ENCODE assay signal across 28 cellular contexts in the genomic region with DNA sequence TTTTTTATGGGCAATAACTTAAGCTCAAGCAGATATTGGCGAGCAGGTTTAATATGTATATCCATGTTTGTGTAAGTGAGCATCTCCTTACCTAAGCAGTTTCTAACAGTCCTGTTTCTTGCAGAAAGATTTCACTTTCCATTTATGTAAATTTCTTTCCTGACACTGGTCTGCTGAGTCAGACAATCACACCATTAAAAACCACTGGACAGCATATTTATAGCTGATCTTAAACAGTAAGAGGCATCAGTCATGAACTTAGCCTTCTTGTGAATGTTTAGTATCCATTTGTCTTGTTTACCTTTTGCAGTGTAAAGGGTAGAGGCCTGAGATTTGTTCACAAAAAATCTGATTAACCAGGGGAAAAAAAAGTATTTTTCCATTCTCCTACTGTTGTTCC.
DNase-seq lines count a peak whose midpoint lies in the region; ATAC-seq and TF ChIP-seq lines count a peak whose summit lies in the region.
"Had no signal": no experiment of that assay in that cellular context is flagged by ENCODE, and none has a peak within 500 bp of the region (broad histone marks: within the 10 kb centered on the region; RNA-seq: fewer than 3 reads in every experiment).

No MANE protein-coding gene starts in this region.

- ATAC-seq in GM19438 (IDR thresholded peaks at IDR 0.05; ENCODE audit: low read depth, unreplicated experiment) = peak; percentile 53
- ATAC-seq: activated CD8-positive, alpha-beta T cell treated with anti-CD3 and anti-CD28 coated beads for 36 hours; activated naive CD8-positive, alpha-beta T cell treated with anti-CD3 and anti-CD28 coated beads, Interleukin-2, amount 50 U/mL, for 24 hours; HCT116; left cardiac atrium; Panc1; stimulated activated memory B cell treated with anti-CD40 and anti-IgM and Interleukin-4, amounts not matched to agents 10 μg/mL and 1 μg/mL and 100 μg/mL, for 72 hours; T-cell had no signal

- H3K9me2 ChIP-seq in MM.1S (replicated peaks; ENCODE audit: insufficient read depth, low read length) = no peaks in the 10 kb centered on the region

- H3K27ac ChIP-seq in MM.1S (ENCODE audit: low read length) = no peak overlapping the region
- H3K27ac ChIP-seq: coronary artery, neutrophil, spleen, suprapubic skin had no signal

- H3K27me3 Mint-ChIP-seq in endothelial cell (ENCODE audit: unreplicated experiment) (peaks cover 1% of the 10 kb centered on the region), osteocyte (ENCODE audit: unreplicated experiment) (no peaks in the 10 kb centered on the region)
- H3K27me3 Mint-ChIP-seq: activated CD8-positive, alpha-beta T cell treated with anti-CD3 and anti-CD28 coated beads for 36 hours; activated naive CD8-positive, alpha-beta T cell treated with anti-CD3 and anti-CD28 coated beads, Interleukin-2, amount 50 U/mL, for 24 hours; IgD-negative memory B cell; stimulated activated memory B cell treated with anti-CD40 and anti-IgM and Interleukin-4, amounts not matched to agents 10 μg/mL and 1 μg/mL and 100 μg/mL, for 72 hours; T-cell had no signal

- H3K4me1 Mint-ChIP-seq in endothelial cell (ENCODE audit: unreplicated experiment) = no peaks in the 10 kb centered on the region
- H3K4me1 Mint-ChIP-seq in osteocyte (ENCODE audit: unreplicated experiment) = peaks cover 22% of the 10 kb centered on the region
- H3K4me1 Mint-ChIP-seq: stimulated activated memory B cell treated with anti-CD40 and anti-IgM and Interleukin-4, amounts not matched to agents 10 μg/mL and 1 μg/mL and 100 μg/mL, for 72 hours had no signal

- no peaks in the 10 kb centered on the region for H3K9me3 Mint-ChIP-seq in endothelial cell (ENCODE audit: unreplicated experiment)
- no peaks in the 10 kb centered on the region for H3K9me3 Mint-ChIP-seq in osteocyte (ENCODE audit: unreplicated experiment)
- H3K9me3 Mint-ChIP-seq: activated CD8-positive, alpha-beta T cell treated with anti-CD3 and anti-CD28 coated beads for 36 hours; activated naive CD8-positive, alpha-beta T cell treated with anti-CD3 and anti-CD28 coated beads, Interleukin-2, amount 50 U/mL, for 24 hours; IgD-negative memory B cell; stimulated activated memory B cell treated with anti-CD40 and anti-IgM and Interleukin-4, amounts not matched to agents 10 μg/mL and 1 μg/mL and 100 μg/mL, for 72 hours; T-cell had no signal

- no peaks in the 10 kb centered on the region for H4K20me1 ChIP-seq in MM.1S (ENCODE audit: insufficient read depth, low read length)

- peaks cover 15% of the 10 kb centered on the region for H3K4me1 ChIP-seq in MM.1S (ENCODE audit: low read length)
- peaks cover 5% of the 10 kb centered on the region for H3K4me1 ChIP-seq in BE2C
- H3K4me1 ChIP-seq: spleen, suprapubic skin had no signal

- H3K27me3 ChIP-seq in MM.1S (replicated peaks; ENCODE audit: insufficient read depth, low read length) = peaks cover 24% of the 10 kb centered on the region; the same call in 1 of the 2 replicates
- H3K27me3 ChIP-seq in BE2C = no peaks in the 10 kb centered on the region
- H3K27me3 ChIP-seq: neutrophil, spleen, suprapubic skin had no signal

- no peaks in the 10 kb centered on the region for H3K9me3 ChIP-seq in MM.1S (replicated peaks; ENCODE audit: insufficient read depth, low read length)
- no peaks in the 10 kb centered on the region for H3K9me3 ChIP-seq in BE2C
- H3K9me3 ChIP-seq: neutrophil, spleen, suprapubic skin had no signal

- peak overlapping the region; percentile 62 for H3K27ac Mint-ChIP-seq in endothelial cell (ENCODE audit: unreplicated experiment)
- H3K27ac Mint-ChIP-seq in osteocyte (ENCODE audit: unreplicated experiment) = peak overlapping the region; percentile 64
- H3K27ac Mint-ChIP-seq: activated CD8-positive, alpha-beta T cell treated with anti-CD3 and anti-CD28 coated beads for 36 hours; activated naive CD8-positive, alpha-beta T cell treated with anti-CD3 and anti-CD28 coated beads, Interleukin-2, amount 50 U/mL, for 24 hours; IgD-negative memory B cell; stimulated activated memory B cell treated with anti-CD40 and anti-IgM and Interleukin-4, amounts not matched to agents 10 μg/mL and 1 μg/mL and 100 μg/mL, for 72 hours; T-cell had no signal

- H3K36me3 Mint-ChIP-seq in endothelial cell (ENCODE audit: low read depth, unreplicated experiment) (no peaks in the 10 kb centered on the region), osteocyte (ENCODE audit: unreplicated experiment) (no peaks in the 10 kb centered on the region)
- H3K36me3 Mint-ChIP-seq: IgD-negative memory B cell; stimulated activated memory B cell treated with anti-CD40 and anti-IgM and Interleukin-4, amounts not matched to agents 10 μg/mL and 1 μg/mL and 100 μg/mL, for 72 hours; T-cell had no signal

- no peaks in the 10 kb centered on the region for H3F3A ChIP-seq in MM.1S (ENCODE audit: insufficient read depth, low read length)

- TF ChIP-seq CTCF in MM.1S (IDR thresholded peaks at IDR 0.05; ENCODE audit: low read length) (no peak), endothelial cell (IDR thresholded peaks at IDR 0.05; ENCODE audit: unreplicated experiment) (no peak), osteocyte (IDR thresholded peaks at IDR 0.05) (no peak), BE2C (IDR thresholded peaks at IDR 0.05; ENCODE audit: low read depth, low read length) (no peak)

- H3K4me3 Mint-ChIP-seq in endothelial cell (ENCODE audit: unreplicated experiment) (no peak overlapping the region), osteocyte (ENCODE audit: unreplicated experiment) (no peak overlapping the region)
- H3K4me3 Mint-ChIP-seq: activated CD8-positive, alpha-beta T cell treated with anti-CD3 and anti-CD28 coated beads for 36 hours; activated naive CD8-positive, alpha-beta T cell treated with anti-CD3 and anti-CD28 coated beads, Interleukin-2, amount 50 U/mL, for 24 hours; IgD-negative memory B cell; stimulated activated memory B cell treated with anti-CD40 and anti-IgM and Interleukin-4, amounts not matched to agents 10 μg/mL and 1 μg/mL and 100 μg/mL, for 72 hours; T-cell had no signal

- H3K4me3 ChIP-seq in MM.1S (ENCODE audit: low read length) (no peak overlapping the region), BE2C (ENCODE audit: low read depth, low read length) (no peak overlapping the region)
- H3K4me3 ChIP-seq: coronary artery, spleen, suprapubic skin had no signal

- no peak overlapping the region for H3K9ac ChIP-seq in MM.1S (ENCODE audit: low read length)

- no peaks in the 10 kb centered on the region for H3K79me2 ChIP-seq in MM.1S (ENCODE audit: low read length)

- H3K4me2 ChIP-seq in MM.1S (ENCODE audit: low read depth, low read length) = peak overlapping the region; percentile 16; the same call in 1 of the 2 replicates

- DNase-seq in MM.1S = peak; percentile 79
- no peak for DNase-seq in endothelial cell (ENCODE audit: low spot score)
- no peak for DNase-seq in osteocyte (ENCODE audit: extremely low spot score, unreplicated experiment)
- DNase-seq in central memory CD4-positive, alpha-beta T cell = no peak
- no peak for DNase-seq in BE2C
- DNase-seq in CD1c-positive myeloid dendritic cell (ENCODE audit: extremely low spot score) = no peak
- DNase-seq: activated CD4-positive, CD25-positive, alpha-beta regulatory T cell treated with anti-CD3 and anti-CD28 coated beads, Interleukin-2, amount 50 U/mL, for 72 hours; activated CD8-positive, alpha-beta T cell treated with anti-CD3 and anti-CD28 coated beads for 36 hours; activated gamma-delta T cell; activated naive CD8-positive, alpha-beta T cell treated with anti-CD3 and anti-CD28 coated beads, Interleukin-2, amount 50 U/mL, for 24 hours; C1 segment of cervical spinal cord; Calu3; head of caudate nucleus; left cardiac atrium; mammary epithelial cell; NCI-H1436 treated with DMSO at 0.1 percent for 48 hours; NCI-H510A; spleen; stimulated activated CD4-positive, alpha-beta T cell treated with anti-CD3 and anti-CD28 coated beads, Interleukin-4, amount 100 ng/mL, for 1 hour; T-cell had no signal

- H2AFZ ChIP-seq in MM.1S (ENCODE audit: low read length) = no peak overlapping the region

- H3K36me3 ChIP-seq in MM.1S (replicated peaks; ENCODE audit: insufficient read depth, low read length) (no peaks in the 10 kb centered on the region), BE2C (no peaks in the 10 kb centered on the region)
- H3K36me3 ChIP-seq: neutrophil, spleen, suprapubic skin had no signal
